In genomic region chr20:40223818-40224217, GRCh38 we compare ENCODE assay signal across 21 cellular contexts.
"Had no signal": no experiment of that assay in that cellular context is flagged by ENCODE, and none has a peak within 500 bp of the region (broad histone marks: within the 10 kb centered on the region; RNA-seq: fewer than 3 reads in every experiment).

No MANE protein-coding gene starts in this region.

- H3K4me3 ChIP-seq: MG63 had no signal

- H3K9me3 ChIP-seq: MG63, SK-N-SH had no signal

- DNase-seq: IMR-90, Karpas-422, KG1, MG63, NCI-H1092, NCI-H1105 treated with DMSO at 0.1 percent for 48 hours, NCI-H1417 treated with DMSO at 0.1 percent for 48 hours, NCI-H187, NCI-H2029, NCI-H2081 treated with DMSO at 0.1 percent for 48 hours, NCI-H2171, NCI-H226, NCI-H446, NCI-H510A, NCI-H524 treated with DMSO at 0.1 percent for 48 hours, NCI-H69, NCI-H774, RPMI8226, SHP77, SK-N-SH had no signal

- ATAC-seq: HepG2 had no signal

- H3K36me3 ChIP-seq: MG63 had no signal
